In the genomic region with DNA sequence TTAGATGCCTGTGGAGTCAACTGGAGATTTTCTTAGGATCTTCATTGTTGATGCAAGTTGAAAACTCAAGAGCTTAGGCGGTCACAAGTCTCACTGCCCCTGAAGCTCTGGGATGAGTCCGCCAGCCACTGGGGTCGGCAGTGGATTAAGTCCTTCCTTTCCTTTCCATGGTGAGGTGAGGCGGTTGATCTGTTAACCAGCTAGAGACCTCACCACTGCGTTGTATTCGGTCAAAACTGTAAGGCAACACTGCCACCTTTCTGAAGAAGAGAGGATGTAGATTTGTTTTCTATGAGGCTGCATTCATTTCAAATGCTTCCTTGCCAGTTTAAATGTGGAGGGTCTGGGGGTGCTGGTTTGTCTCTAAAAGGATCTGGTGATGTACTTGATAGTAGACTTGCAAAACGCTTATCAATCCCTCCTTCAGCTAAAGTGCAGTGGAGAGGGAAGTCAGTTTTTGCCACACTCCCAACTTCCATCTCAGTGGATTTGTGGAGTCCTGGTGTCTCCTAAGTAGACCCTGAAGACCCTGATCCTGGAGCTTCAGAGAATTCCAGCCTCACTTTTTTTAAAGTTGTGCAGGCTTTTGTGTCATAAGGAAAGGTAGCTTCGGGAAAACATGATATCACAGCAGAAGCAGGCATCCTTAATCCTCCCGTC, we compare ENCODE assay signal across 8 cellular contexts. TPM values are rescaled to one million over a fixed set of nuclear protein-coding genes. Genes with fewer than 3 reads are reported as not detected.
DNase-seq lines count a peak whose midpoint lies in the region; ATAC-seq and TF ChIP-seq lines count a peak whose summit lies in the region.

No MANE protein-coding gene starts in this region.

- H3K9me3 ChIP-seq in uterus: no peaks in the 10 kb centered on the region

- H3K4me3 ChIP-seq in brain microvascular endothelial cell (ENCODE audit: low read depth, low read length): no peak overlapping the region
- peak overlapping the region; percentile 15 to 52 for H3K4me3 ChIP-seq in uterus

- H3K27ac ChIP-seq in brain microvascular endothelial cell: no peak overlapping the region
- peak overlapping the region; percentile 89 to 92 for H3K27ac ChIP-seq in uterus

- H3K4me1 ChIP-seq in uterus: no peaks in the 10 kb centered on the region

- H3K27me3 ChIP-seq in brain microvascular endothelial cell (replicated peaks): no peaks in the 10 kb centered on the region
- no peaks in the 10 kb centered on the region for H3K27me3 ChIP-seq in uterus

- intact Hi-C loops in uterus (cut with DNase I; ENCODE audit: low total_unique reads): loop anchor here (5.0 kb wide), 1 partner anchor 410 kb away; no protein-coding TSS in a partner anchor

- DNase-seq in Caki2 (ENCODE audit: low read depth) (peak; percentile 73), brain microvascular endothelial cell (peak; percentile 78), left kidney (ENCODE audit: low read depth, low spot score) (peak; percentile 88), uterus (peak; percentile 46 to 65)
- DNase-seq in stimulated activated CD4-positive, alpha-beta T cell treated with anti-CD3 and anti-CD28 coated beads, Interleukin-4, amount 100 ng/mL, for 24 hours: no peak

- H3K36me3 ChIP-seq in brain microvascular endothelial cell (replicated peaks): no peaks in the 10 kb centered on the region
- no peaks in the 10 kb centered on the region for H3K36me3 ChIP-seq in uterus

- TF ChIP-seq RAD21 in Ishikawa (IDR thresholded peaks at IDR 0.05; ENCODE audit: low read depth): peak; percentile 29; the same call in 1 of the 2 replicates

- in situ Hi-C loops in Caki2 (cut with HindIII; ENCODE audit: low pct_unique_long_range_greater_than_20kb, low sequenced_read_pairs): no loop called here
- in situ Hi-C loops in brain microvascular endothelial cell (cut with HindIII; ENCODE audit: low pct_ligation_motif_present, low sequenced_read_pairs): no loop called here

- TF ChIP-seq CTCF in brain microvascular endothelial cell (IDR thresholded peaks at IDR 0.05; ENCODE audit: low read depth, low read length, missing control alignments) (peak; percentile 72), uterus (IDR thresholded peaks at IDR 0.05) (peak; percentile 61 to 82 (median 64))

- ATAC-seq in HG03139 (IDR thresholded peaks at IDR 0.05; ENCODE audit: unreplicated experiment) (no peak), GM19324 (IDR thresholded peaks at IDR 0.05; ENCODE audit: low FRiP score, unreplicated experiment) (no peak)

- no peak for TF ChIP-seq POLR2A in uterus (IDR thresholded peaks at IDR 0.05)

- no peak for TF ChIP-seq EP300 in Ishikawa (IDR thresholded peaks at IDR 0.05; ENCODE audit: borderline replicate concordance)

TF ChIP-seq in Ishikawa, 13 proteins besides CTCF, POLR2A, EP300 and RAD21:
- TF ChIP-seq TEAD4 (IDR thresholded peaks at IDR 0.05): no peak
- no peak for TF ChIP-seq ZBTB7A (IDR thresholded peaks at IDR 0.05; ENCODE audit: low read depth)
- TF ChIP-seq NFIC (IDR thresholded peaks at IDR 0.05): no peak
- TF ChIP-seq EGR1 (IDR thresholded peaks at IDR 0.05): no peak
- TF ChIP-seq CREB1 (IDR thresholded peaks at IDR 0.05; ENCODE audit: low read depth): no peak
- TF ChIP-seq, protein P1, sequence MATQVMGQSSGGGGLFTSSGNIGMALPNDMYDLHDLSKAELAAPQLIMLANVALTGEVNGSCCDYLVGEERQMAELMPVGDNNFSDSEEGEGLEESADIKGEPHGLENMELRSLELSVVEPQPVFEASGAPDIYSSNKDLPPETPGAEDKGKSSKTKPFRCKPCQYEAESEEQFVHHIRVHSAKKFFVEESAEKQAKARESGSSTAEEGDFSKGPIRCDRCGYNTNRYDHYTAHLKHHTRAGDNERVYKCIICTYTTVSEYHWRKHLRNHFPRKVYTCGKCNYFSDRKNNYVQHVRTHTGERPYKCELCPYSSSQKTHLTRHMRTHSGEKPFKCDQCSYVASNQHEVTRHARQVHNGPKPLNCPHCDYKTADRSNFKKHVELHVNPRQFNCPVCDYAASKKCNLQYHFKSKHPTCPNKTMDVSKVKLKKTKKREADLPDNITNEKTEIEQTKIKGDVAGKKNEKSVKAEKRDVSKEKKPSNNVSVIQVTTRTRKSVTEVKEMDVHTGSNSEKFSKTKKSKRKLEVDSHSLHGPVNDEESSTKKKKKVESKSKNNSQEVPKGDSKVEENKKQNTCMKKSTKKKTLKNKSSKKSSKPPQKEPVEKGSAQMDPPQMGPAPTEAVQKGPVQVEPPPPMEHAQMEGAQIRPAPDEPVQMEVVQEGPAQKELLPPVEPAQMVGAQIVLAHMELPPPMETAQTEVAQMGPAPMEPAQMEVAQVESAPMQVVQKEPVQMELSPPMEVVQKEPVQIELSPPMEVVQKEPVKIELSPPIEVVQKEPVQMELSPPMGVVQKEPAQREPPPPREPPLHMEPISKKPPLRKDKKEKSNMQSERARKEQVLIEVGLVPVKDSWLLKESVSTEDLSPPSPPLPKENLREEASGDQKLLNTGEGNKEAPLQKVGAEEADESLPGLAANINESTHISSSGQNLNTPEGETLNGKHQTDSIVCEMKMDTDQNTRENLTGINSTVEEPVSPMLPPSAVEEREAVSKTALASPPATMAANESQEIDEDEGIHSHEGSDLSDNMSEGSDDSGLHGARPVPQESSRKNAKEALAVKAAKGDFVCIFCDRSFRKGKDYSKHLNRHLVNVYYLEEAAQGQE (IDR thresholded peaks at IDR 0.05; ENCODE audit: low read depth): no peak
- TF ChIP-seq CEBPB (IDR thresholded peaks at IDR 0.05): no peak
- no peak for TF ChIP-seq TCF12 (IDR thresholded peaks at IDR 0.05; ENCODE audit: low read depth)
- no peak for TF ChIP-seq USF1 (IDR thresholded peaks at IDR 0.05)
- TF ChIP-seq TAF1 (IDR thresholded peaks at IDR 0.05; ENCODE audit: low read depth): no peak
- no peak for TF ChIP-seq MAX (IDR thresholded peaks at IDR 0.05)

RNA-seq across cellular contexts. Expression of gene MYOCD, which starts 1.7 kb away (rescaled TPM):
- total RNA-seq in Caki2 (2014; rRNA removed; shearing (Covaris generic); ENCODE audit: low replicate concordance): 1.4 and 1.8 TPM in 2 replicates
- total RNA-seq in uterus: 10 to 100 TPM in 2 of 4 donors, 1 to 10 TPM in 2; 3.3 to 54.6 (median 14.6) TPM
